8 cellular contexts compared by ENCODE assay signal in genomic region chr2:233387667-233388528, GRCh38. TPM values are rescaled to one million over a fixed set of nuclear protein-coding genes. Genes with fewer than 3 reads are reported as not detected.
DNase-seq lines count a peak whose midpoint lies in the region; ATAC-seq and TF ChIP-seq lines count a peak whose summit lies in the region.

No MANE protein-coding gene starts in this region.

- 22% methylated on average over 10 of the region's 25 CpGs; no CpG with 5 or more reads in 1 of the 2 experiments for WGBS in IMR-90 (ENCODE audit: extremely low coverage in 2 of 2, insufficient read length in 1 of 2), 2 experiments

- no peak; the same call in 1 of the 2 replicates for TF ChIP-seq RAD21 in IMR-90 (IDR thresholded peaks at IDR 0.05; ENCODE audit: low read length)

- peak overlapping the region; percentile 26 to 76; a peak in 3 of 4 replicates for H4K8ac ChIP-seq in IMR-90 (ENCODE audit: low read depth in 2 of 2, low read length in 2 of 2)

- H2BK120ac ChIP-seq in IMR-90 (ENCODE audit: low read depth, low read length), result peak overlapping the region; percentile 35; the same call in 1 of the 2 replicates

- peak overlapping the region; percentile 39 for H3K14ac ChIP-seq in IMR-90 (replicated peaks; ENCODE audit: low read depth, low read length)

- peaks cover 22 to 50% of the 10 kb centered on the region in 2 experiments for H3K79me1 ChIP-seq in IMR-90 (ENCODE audit: low read depth in 1 of 2, low read length in 2 of 2)

- H2BK5ac ChIP-seq in IMR-90 (ENCODE audit: low read depth, low read length, poor library complexity, severe bottlenecking), result peak overlapping the region; percentile 65

- H2BK20ac ChIP-seq in IMR-90 (ENCODE audit: low read depth, low read length), result peak overlapping the region; percentile 6; the same call in 1 of the 2 replicates

- CTCF ChIA-PET in IMR-90 (lab: Yijun Ruan, JAX), result interaction anchor here (0.7 to 0.9 kb wide), 2 partner anchors 12 to 547 kb away, joined by 4 read pairs; no protein-coding TSS in a partner anchor

- H4K91ac ChIP-seq in IMR-90 (ENCODE audit: insufficient read depth, low read depth, low read length), result peak overlapping the region; percentile 50

- H3K9me1 ChIP-seq in IMR-90 (ENCODE audit: insufficient read depth, low read length), result peaks cover 9% of the 10 kb centered on the region

- H2AK9ac ChIP-seq in IMR-90 (replicated peaks; ENCODE audit: low read depth, low read length, poor library complexity), result peak overlapping the region; percentile 47

- peak overlapping the region; percentile 90 for H3K4me2 ChIP-seq in IMR-90 (ENCODE audit: low read depth, low read length)

- H2AFZ ChIP-seq in IMR-90 (replicated peaks; ENCODE audit: low read length, poor library complexity), result peak overlapping the region; percentile 87

- peak; percentile 96 for DNase-seq in IMR-90
- DNase-seq in brain pericyte (ENCODE audit: low read depth, low spot score), result peak; percentile 97
- DNase-seq in left lung, result peak; percentile 85 to 88
- no peak for DNase-seq in activated naive CD4-positive, alpha-beta T cell treated with anti-CD3 and anti-CD28 coated beads, Interleukin-2, amount 50 U/mL, for 16 hours
- no peak for DNase-seq in foreskin keratinocyte

- H3K4me3 ChIP-seq in IMR-90 (ENCODE audit: insufficient read depth, low read depth, low read length) (0 out of 2 replicates have a peak overlapping the region, but pooled peaks have one; percentile 2), left lung (no peak overlapping the region)

- TF ChIP-seq CTCF in IMR-90 (conservative IDR thresholded peaks at IDR 0.05; ENCODE audit: low read depth, low read length), result no peak
- TF ChIP-seq CTCF in left lung (IDR thresholded peaks at IDR 0.05), result no peak
- TF ChIP-seq CTCF in foreskin keratinocyte (conservative IDR thresholded peaks at IDR 0.05), result no peak

- peak overlapping the region; percentile 17 for H3K9ac ChIP-seq in IMR-90 (ENCODE audit: low read depth, low read length)

- H3K27me3 ChIP-seq in IMR-90 (ENCODE audit: control insufficient read depth, insufficient read depth, low read length) (no peaks in the 10 kb centered on the region), left lung (no peaks in the 10 kb centered on the region), foreskin keratinocyte (no peaks in the 10 kb centered on the region)

- H2BK15ac ChIP-seq in IMR-90 (ENCODE audit: low read depth, low read length), result peak overlapping the region; percentile 2; the same call in 1 of the 3 replicates

- intact Hi-C loops in IMR-90 (cut with micrococcal nuclease) (loop anchor here (2.0 kb wide), 1 partner anchor 33 kb away; the partner anchor contains the start of gene DGKD), left lung (cut with DNase I) (no loop called here)

- H3K18ac ChIP-seq in IMR-90 (ENCODE audit: low read depth, low read length), result peak overlapping the region; percentile 46

- H3K27ac ChIP-seq in IMR-90 (ENCODE audit: insufficient read depth, low read length) (peak overlapping the region; percentile 85), left lung (peak overlapping the region; percentile 3 to 89), temporal lobe (ENCODE audit: low read depth, low read length) (peak overlapping the region; percentile 64), foreskin keratinocyte (no peak overlapping the region)

- dilution Hi-C loops in IMR-90 (cut with HindIII; ENCODE audit: low sequenced_read_pairs, unreplicated experiment), result no loop called here

- in situ Hi-C loops in IMR-90 (cut with MboI; ENCODE audit: low sequenced_read_pairs), result no loop called here

- H3K4me1 ChIP-seq in IMR-90 (ENCODE audit: control insufficient read depth, insufficient read depth, low read length), result peaks cover 24% of the 10 kb centered on the region
- peaks cover 21 to 37% of the 10 kb centered on the region in 2 donors for H3K4me1 ChIP-seq in left lung
- no peaks in the 10 kb centered on the region for H3K4me1 ChIP-seq in foreskin keratinocyte

- peak overlapping the region; percentile 80 for H4K5ac ChIP-seq in IMR-90 (ENCODE audit: low read depth, low read length)

- H3K36me3 ChIP-seq in IMR-90 (ENCODE audit: control insufficient read depth, insufficient read depth, low read length) (0 out of 2 replicates have a peak, but pooled peaks cover 2% of the 10 kb centered on the region), left lung (peaks cover 0 to 40% of the 10 kb centered on the region in 2 donors)

- H3K4ac ChIP-seq in IMR-90 (ENCODE audit: low read depth, low read length), result peak overlapping the region; percentile 43

- ATAC-seq in IMR-90 (ENCODE audit: low read depth), result peak; percentile 91
- ATAC-seq in left lung, result peak; percentile 90
- ATAC-seq in HG03342 (IDR thresholded peaks at IDR 0.05; ENCODE audit: unreplicated experiment), result no peak
- no peak for ATAC-seq in foreskin keratinocyte
- no peak for ATAC-seq in GM18517 (IDR thresholded peaks at IDR 0.05; ENCODE audit: unreplicated experiment)

- H3K9me3 ChIP-seq in IMR-90 (ENCODE audit: control insufficient read depth, insufficient read depth, low read length) (no peaks in the 10 kb centered on the region), left lung (no peaks in the 10 kb centered on the region)

- peaks cover 8% of the 10 kb centered on the region; the same call in 1 of the 2 replicates for H4K20me1 ChIP-seq in IMR-90 (ENCODE audit: insufficient read depth, low read length)

- TF ChIP-seq POLR2A in IMR-90 (IDR thresholded peaks at IDR 0.05; ENCODE audit: low read depth, low read length), result 0 out of 2 replicates have a peak, but pooled peaks have one; percentile 37

- peak overlapping the region; percentile 46 for H3K23ac ChIP-seq in IMR-90 (ENCODE audit: low read depth, low read length)

- POLR2A ChIA-PET in IMR-90 (lab: Charles Lee; ENCODE audit: unreplicated experiment), result no interaction called here

- 0 out of 2 replicates have a peak overlapping the region, but pooled peaks have one; percentile 1 for H3K56ac ChIP-seq in IMR-90 (ENCODE audit: extremely low read depth, insufficient read depth, low read length)

- no TSS peak for BruUV-seq in IMR-90 (replicated peaks; lab: Mats Ljungman, UMichigan)

- H2AK5ac ChIP-seq in IMR-90 (ENCODE audit: low read depth, low read length), result peak overlapping the region; percentile 39

TF ChIP-seq in IMR-90, 13 proteins besides CTCF, POLR2A, EP300 and RAD21:
- TF ChIP-seq MAFK (IDR thresholded peaks at IDR 0.05; ENCODE audit: low read depth, low read length), result 0 out of 2 replicates have a peak, but pooled peaks have one; percentile 28
- peak; percentile 54; the same call in 1 of the 2 replicates for TF ChIP-seq MAZ (IDR thresholded peaks at IDR 0.05; ENCODE audit: borderline replicate concordance, low read depth, low read length)
- TF ChIP-seq FOS (IDR thresholded peaks at IDR 0.05; ENCODE audit: low read depth, low read length), result no peak
- TF ChIP-seq MXI1 (IDR thresholded peaks at IDR 0.05; ENCODE audit: borderline replicate concordance, low read depth, low read length), result 0 out of 2 replicates have a peak, but pooled peaks have one; percentile 43

RNA-seq across cellular contexts. Expression of gene DGKD, which starts 33.6 kb away (rescaled TPM):
- total RNA-seq in IMR-90 (2012; rRNA removed) (5.8 and 6.5 TPM in 2 replicates), left lung (10 to 100 TPM; 87.7 to 98.0 TPM), temporal lobe (51.6 TPM), foreskin keratinocyte (7.5 TPM in 2 replicates)
- polyA plus RNA-seq in IMR-90 (2012; rRNA removed) (8.5 and 10.1 TPM in 2 replicates), foreskin keratinocyte (2.6 and 2.8 TPM in 2 replicates)
- polyA plus RNA-seq in IMR-90 (2012; cell fraction: cytosol; rRNA removed), result 7.0 and 7.4 TPM in 2 replicates
- polyA plus RNA-seq in IMR-90 (2012; cell fraction: nucleus; rRNA removed; ENCODE audit: low replicate concordance), result 41.1 and 42.5 TPM in 2 replicates

Comparison
In these comparisons a context has a peak if more than half of its experiments do, and no peak if none do; other contexts are left out.
1. ATAC-seq: peak in IMR-90 (single experiment) and left lung (single experiment); none in HG03342 (single experiment), foreskin keratinocyte (single experiment) and GM18517 (single experiment).
2. DNase-seq: peak in IMR-90 (single experiment), brain pericyte (single experiment) and left lung (2 of 2); none in activated naive CD4-positive, alpha-beta T cell treated with anti-CD3 and anti-CD28 coated beads, Interleukin-2, amount 50 U/mL, for 16 hours (single experiment) and foreskin keratinocyte (0 of 2).